ENCODE assay signal across 8 cellular contexts in the genomic region with DNA sequence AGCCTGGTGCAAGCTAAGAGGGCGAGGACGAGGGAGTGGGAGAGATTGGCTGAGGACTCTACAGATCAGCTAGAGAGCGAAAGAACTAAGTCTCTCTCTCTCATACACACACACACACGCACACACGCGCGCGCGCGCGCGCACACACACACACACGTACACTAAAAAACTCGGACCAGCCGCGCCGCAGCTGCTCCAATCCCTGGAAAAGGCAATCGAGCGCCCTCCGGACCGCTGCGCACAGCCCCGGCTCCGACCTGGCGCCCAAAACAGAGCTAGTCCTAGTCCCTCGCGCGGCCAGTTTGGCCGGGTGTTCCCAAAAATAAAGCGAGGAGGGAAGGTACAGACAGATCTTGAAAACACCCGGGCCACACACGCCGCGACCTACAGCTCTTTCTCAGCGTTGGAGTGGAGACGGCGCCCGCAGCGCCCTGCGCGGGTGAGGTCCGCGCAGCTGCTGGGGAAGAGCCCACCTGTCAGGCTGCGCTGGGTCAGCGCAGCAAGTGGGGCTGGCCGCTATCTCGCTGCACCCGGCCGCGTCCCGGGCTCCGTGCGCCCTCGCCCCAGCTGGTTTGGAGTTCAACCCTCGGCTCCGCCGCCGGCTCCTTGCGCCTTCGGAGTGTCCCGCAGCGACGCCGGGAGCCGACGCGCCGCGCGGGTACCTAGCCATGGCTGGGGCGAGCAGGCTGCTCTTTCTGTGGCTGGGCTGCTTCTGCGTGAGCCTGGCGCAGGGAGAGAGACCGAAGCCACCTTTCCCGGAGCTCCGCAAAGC. TPM values are rescaled to one million over a fixed set of nuclear protein-coding genes. Genes with fewer than 3 reads are reported as not detected.
DNase-seq lines count a peak whose midpoint lies in the region; ATAC-seq and TF ChIP-seq lines count a peak whose summit lies in the region.

A gene with protein sequence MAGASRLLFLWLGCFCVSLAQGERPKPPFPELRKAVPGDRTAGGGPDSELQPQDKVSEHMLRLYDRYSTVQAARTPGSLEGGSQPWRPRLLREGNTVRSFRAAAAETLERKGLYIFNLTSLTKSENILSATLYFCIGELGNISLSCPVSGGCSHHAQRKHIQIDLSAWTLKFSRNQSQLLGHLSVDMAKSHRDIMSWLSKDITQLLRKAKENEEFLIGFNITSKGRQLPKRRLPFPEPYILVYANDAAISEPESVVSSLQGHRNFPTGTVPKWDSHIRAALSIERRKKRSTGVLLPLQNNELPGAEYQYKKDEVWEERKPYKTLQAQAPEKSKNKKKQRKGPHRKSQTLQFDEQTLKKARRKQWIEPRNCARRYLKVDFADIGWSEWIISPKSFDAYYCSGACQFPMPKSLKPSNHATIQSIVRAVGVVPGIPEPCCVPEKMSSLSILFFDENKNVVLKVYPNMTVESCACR (plus strand): TSS at position 92 of the 772 bp plus-strand sequence. CDS start 577 bp downstream, at position 669.

- peaks cover 24% of the 10 kb centered on the region for H3K4me1 Mint-ChIP-seq in activated B cell treated with CpG ODN at 0.5 μM for 24 hours

- peak within 1 kb of the TSS; percentile 57 for H3K27ac Mint-ChIP-seq in activated B cell treated with CpG ODN at 0.5 μM for 24 hours

- H3K36me3 Mint-ChIP-seq in activated B cell treated with CpG ODN at 0.5 μM for 24 hours (ENCODE audit: low read depth) = peaks cover 2% of the 10 kb centered on the region

- H3K4me3 Mint-ChIP-seq in activated B cell treated with CpG ODN at 0.5 μM for 24 hours = peak within 1 kb of the TSS; percentile 89

- H3K4me3 ChIP-seq in AG10803 (ENCODE audit: low read length) = peak within 1 kb of the TSS; percentile 53
- peak within 1 kb of the TSS; percentile 9; the same call in 1 of the 2 replicates for H3K4me3 ChIP-seq in HFF-Myc (replicated peaks; ENCODE audit: low read depth, low read length)
- peak within 1 kb of the TSS; percentile 40 for H3K4me3 ChIP-seq in cardiac muscle cell
- peak within 1 kb of the TSS; percentile 59 for H3K4me3 ChIP-seq in psoas muscle

- POLR2A ChIA-PET in activated B cell treated with CpG ODN at 0.5 μM for 24 hours (lab: Charles Lee) = interaction anchor here (0.7 kb wide), 1 partner anchor 15 kb away, joined by 4 read pairs; no protein-coding TSS in a partner anchor

- H3K27ac ChIP-seq in cardiac muscle cell (no peak within 1 kb of the TSS), psoas muscle (no peak within 1 kb of the TSS)

- H3K36me3 ChIP-seq in cardiac muscle cell (no peaks in the 10 kb centered on the region), psoas muscle (ENCODE audit: insufficient read depth in 1 of 2, low read depth in 1 of 2) (no peaks in the 10 kb centered on the region)

- peaks cover 41% of the 10 kb centered on the region for H3K27me3 Mint-ChIP-seq in activated B cell treated with CpG ODN at 0.5 μM for 24 hours

- intact Hi-C loops in activated B cell treated with CpG ODN at 0.5 μM for 24 hours (cut with micrococcal nuclease) = loop anchor here (2.0 kb wide), 1 partner anchor 20 kb away; no protein-coding TSS in a partner anchor
- intact Hi-C loops in psoas muscle (cut with DNase I) = no loop called here

- peaks cover 6% of the 10 kb centered on the region for H3K4me1 ChIP-seq in cardiac muscle cell (ENCODE audit: low read depth)
- H3K4me1 ChIP-seq in psoas muscle = peaks cover 4% of the 10 kb centered on the region

- TF ChIP-seq CTCF in AG10803 (conservative IDR thresholded peaks at IDR 0.05; ENCODE audit: low read length) (no peak), HFF-Myc (IDR thresholded peaks at IDR 0.05; ENCODE audit: low read depth, low read length, missing control alignments) (no peak), activated B cell treated with CpG ODN at 0.5 μM for 24 hours (IDR thresholded peaks at IDR 0.05) (no peak), cardiac muscle cell (IDR thresholded peaks at IDR 0.05; ENCODE audit: low read depth, low read length) (no peak), psoas muscle (IDR thresholded peaks at IDR 0.05) (no peak)

- peak; percentile 40 for ATAC-seq in activated B cell treated with CpG ODN at 0.5 μM for 24 hours (ENCODE audit: low read depth)
- ATAC-seq in psoas muscle = peak in 3 of 4 donors; percentile 26 to 42 (median 39)
- ATAC-seq in HG03108 (IDR thresholded peaks at IDR 0.05; ENCODE audit: unreplicated experiment) = no peak
- no peak for ATAC-seq in GM19397 (IDR thresholded peaks at IDR 0.05; ENCODE audit: unreplicated experiment)

- CTCF ChIA-PET in activated B cell treated with CpG ODN at 0.5 μM for 24 hours (lab: Charles Lee) = interaction anchor here (3.7 kb wide), 1 partner anchor 9 kb away, joined by 15 read pairs; no protein-coding TSS in a partner anchor

- DNase-seq in AG10803 (ENCODE audit: low read depth) (peak; percentile 26), HFF-Myc (ENCODE audit: extremely low read depth, low read depth) (no peak), activated B cell treated with CpG ODN at 0.5 μM for 24 hours (peak; percentile 19), cardiac muscle cell (ENCODE audit: low read depth in 1 of 2, low spot score in 1 of 2) (peak; percentile 32 to 50), psoas muscle (peak in 1 of 2 donors; percentile 54), T-helper 9 cell (no peak)

- H3K9me3 Mint-ChIP-seq in activated B cell treated with CpG ODN at 0.5 μM for 24 hours = no peaks in the 10 kb centered on the region

- peaks cover 100% of the 10 kb centered on the region for H3K27me3 ChIP-seq in cardiac muscle cell
- peaks cover 9 to 56% (median 10%) of the 10 kb centered on the region in 3 donors for H3K27me3 ChIP-seq in psoas muscle (ENCODE audit: insufficient read depth in 3 of 3, low read length in 2 of 3)

- H3K9me3 ChIP-seq in cardiac muscle cell (ENCODE audit: low read depth) = no peaks in the 10 kb centered on the region
- H3K9me3 ChIP-seq in psoas muscle = no peaks in the 10 kb centered on the region

- 0 to 1% (median 0%) methylated on average over 61 to 76 of the region's 76 CpGs for WGBS in psoas muscle, 3 donors

RNA-seq across cellular contexts. Expression of the gene that starts here (rescaled TPM):
- total RNA-seq in activated B cell treated with CpG ODN at 0.5 μM for 24 hours (0.04 and 0.12 TPM in 2 replicates), cardiac muscle cell (0.03 TPM in 1 of 2 replicates, not detected in the other), psoas muscle (under 1 TPM in 1 of 4 donors, not detected in 3; 0.09 TPM)
- polyA plus RNA-seq in cardiac muscle cell (0.02 TPM in 1 of 2 replicates, not detected in the other), psoas muscle (under 1 TPM; 0.03 to 0.09 (median 0.03) TPM)

Comparison
In these comparisons a context has a peak if more than half of its experiments do, and no peak if none do; other contexts are left out.
1. Peak in DNase-seq and ATAC-seq in activated B cell treated with CpG ODN at 0.5 μM for 24 hours; RNA of the gene not detected or under 1 TPM.
2. Peak in DNase-seq and H3K4me3 ChIP-seq in cardiac muscle cell; RNA of the gene not detected or under 1 TPM.
3. Peak in ATAC-seq and H3K4me3 ChIP-seq in psoas muscle; RNA of the gene not detected or under 1 TPM.
4. H3K4me3 ChIP-seq: peak in every context shown above with its lines; median percentile 59 in psoas muscle; 53 in AG10803; 40 in cardiac muscle cell; 9 in HFF-Myc.